In genomic region chr7:5450549-5451327, GRCh38 we compare ENCODE assay signal across 1 cellular context.
TF ChIP-seq lines count a peak whose summit lies in the region.

No MANE protein-coding gene starts in this region.

TF ChIP-seq in K562, 482 proteins besides CTCF, POLR2A, EP300 and RAD21 (continued from another document):
- TF ChIP-seq ZNF407 (IDR thresholded peaks at IDR 0.05; ENCODE audit: low read depth) (no peak), NR2C1 (IDR thresholded peaks at IDR 0.05) (no peak), NR2C1 (tag; IDR thresholded peaks at IDR 0.05) (no peak), POLR3G (IDR thresholded peaks at IDR 0.05; ENCODE audit: extremely low read depth, insufficient read length, insufficient replicate concordance) (no peak), ERF (CRISPR knock-in tag; IDR thresholded peaks at IDR 0.05) (no peak), REST (CRISPR knock-in tag; IDR thresholded peaks at IDR 0.05; ENCODE audit: low read depth) (no peak), ZBTB9 (CRISPR knock-in tag; IDR thresholded peaks at IDR 0.05) (no peak), CSDE1 (IDR thresholded peaks at IDR 0.05) (peak in 1 of 2 experiments; percentile 71; a peak in 2 of 4 replicates)
- TF ChIP-seq, protein P1, sequence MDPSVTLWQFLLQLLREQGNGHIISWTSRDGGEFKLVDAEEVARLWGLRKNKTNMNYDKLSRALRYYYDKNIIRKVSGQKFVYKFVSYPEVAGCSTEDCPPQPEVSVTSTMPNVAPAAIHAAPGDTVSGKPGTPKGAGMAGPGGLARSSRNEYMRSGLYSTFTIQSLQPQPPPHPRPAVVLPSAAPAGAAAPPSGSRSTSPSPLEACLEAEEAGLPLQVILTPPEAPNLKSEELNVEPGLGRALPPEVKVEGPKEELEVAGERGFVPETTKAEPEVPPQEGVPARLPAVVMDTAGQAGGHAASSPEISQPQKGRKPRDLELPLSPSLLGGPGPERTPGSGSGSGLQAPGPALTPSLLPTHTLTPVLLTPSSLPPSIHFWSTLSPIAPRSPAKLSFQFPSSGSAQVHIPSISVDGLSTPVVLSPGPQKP (CRISPR knock-in tag; IDR thresholded peaks at IDR 0.05) = no peak
- TF ChIP-seq, protein P2, sequence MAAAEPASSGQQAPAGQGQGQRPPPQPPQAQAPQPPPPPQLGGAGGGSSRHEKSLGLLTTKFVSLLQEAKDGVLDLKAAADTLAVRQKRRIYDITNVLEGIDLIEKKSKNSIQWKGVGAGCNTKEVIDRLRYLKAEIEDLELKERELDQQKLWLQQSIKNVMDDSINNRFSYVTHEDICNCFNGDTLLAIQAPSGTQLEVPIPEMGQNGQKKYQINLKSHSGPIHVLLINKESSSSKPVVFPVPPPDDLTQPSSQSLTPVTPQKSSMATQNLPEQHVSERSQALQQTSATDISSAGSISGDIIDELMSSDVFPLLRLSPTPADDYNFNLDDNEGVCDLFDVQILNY (CRISPR knock-in tag; IDR thresholded peaks at IDR 0.05) = no peak
